ENCODE assay signal across 1 cellular context in the genomic region with DNA sequence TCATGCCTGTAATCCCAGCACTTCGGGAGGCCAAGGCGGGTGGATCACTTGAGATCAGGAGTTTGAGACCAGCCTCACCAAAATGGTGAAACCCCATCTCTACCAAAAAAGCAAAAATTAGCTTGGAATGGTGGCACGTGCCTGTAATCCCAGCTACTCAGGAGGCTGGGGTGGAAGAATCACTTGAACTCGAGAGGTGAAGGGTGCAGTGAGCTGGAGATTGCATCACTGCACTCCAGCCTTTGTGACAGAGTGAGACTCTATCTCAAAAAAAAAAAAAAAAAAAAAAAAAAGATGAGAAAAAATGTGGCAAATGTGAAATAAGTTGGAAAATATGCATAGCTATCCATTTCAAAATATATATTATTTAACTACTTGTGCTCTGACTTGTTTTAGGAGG.
TF ChIP-seq lines count a peak whose summit lies in the region.

No MANE protein-coding gene starts in this region.

TF ChIP-seq in HepG2, 621 proteins besides CTCF, POLR2A, EP300 and RAD21 (continued from another document):
- TF ChIP-seq, protein P1, sequence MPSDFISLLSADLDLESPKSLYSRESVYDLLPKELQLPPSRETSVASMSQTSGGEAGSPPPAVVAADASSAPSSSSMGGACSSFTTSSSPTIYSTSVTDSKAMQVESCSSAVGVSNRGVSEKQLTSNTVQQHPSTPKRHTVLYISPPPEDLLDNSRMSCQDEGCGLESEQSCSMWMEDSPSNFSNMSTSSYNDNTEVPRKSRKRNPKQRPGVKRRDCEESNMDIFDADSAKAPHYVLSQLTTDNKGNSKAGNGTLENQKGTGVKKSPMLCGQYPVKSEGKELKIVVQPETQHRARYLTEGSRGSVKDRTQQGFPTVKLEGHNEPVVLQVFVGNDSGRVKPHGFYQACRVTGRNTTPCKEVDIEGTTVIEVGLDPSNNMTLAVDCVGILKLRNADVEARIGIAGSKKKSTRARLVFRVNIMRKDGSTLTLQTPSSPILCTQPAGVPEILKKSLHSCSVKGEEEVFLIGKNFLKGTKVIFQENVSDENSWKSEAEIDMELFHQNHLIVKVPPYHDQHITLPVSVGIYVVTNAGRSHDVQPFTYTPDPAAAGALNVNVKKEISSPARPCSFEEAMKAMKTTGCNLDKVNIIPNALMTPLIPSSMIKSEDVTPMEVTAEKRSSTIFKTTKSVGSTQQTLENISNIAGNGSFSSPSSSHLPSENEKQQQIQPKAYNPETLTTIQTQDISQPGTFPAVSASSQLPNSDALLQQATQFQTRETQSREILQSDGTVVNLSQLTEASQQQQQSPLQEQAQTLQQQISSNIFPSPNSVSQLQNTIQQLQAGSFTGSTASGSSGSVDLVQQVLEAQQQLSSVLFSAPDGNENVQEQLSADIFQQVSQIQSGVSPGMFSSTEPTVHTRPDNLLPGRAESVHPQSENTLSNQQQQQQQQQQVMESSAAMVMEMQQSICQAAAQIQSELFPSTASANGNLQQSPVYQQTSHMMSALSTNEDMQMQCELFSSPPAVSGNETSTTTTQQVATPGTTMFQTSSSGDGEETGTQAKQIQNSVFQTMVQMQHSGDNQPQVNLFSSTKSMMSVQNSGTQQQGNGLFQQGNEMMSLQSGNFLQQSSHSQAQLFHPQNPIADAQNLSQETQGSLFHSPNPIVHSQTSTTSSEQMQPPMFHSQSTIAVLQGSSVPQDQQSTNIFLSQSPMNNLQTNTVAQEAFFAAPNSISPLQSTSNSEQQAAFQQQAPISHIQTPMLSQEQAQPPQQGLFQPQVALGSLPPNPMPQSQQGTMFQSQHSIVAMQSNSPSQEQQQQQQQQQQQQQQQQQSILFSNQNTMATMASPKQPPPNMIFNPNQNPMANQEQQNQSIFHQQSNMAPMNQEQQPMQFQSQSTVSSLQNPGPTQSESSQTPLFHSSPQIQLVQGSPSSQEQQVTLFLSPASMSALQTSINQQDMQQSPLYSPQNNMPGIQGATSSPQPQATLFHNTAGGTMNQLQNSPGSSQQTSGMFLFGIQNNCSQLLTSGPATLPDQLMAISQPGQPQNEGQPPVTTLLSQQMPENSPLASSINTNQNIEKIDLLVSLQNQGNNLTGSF (CRISPR knock-in tag; IDR thresholded peaks at IDR 0.05): no peak
- TF ChIP-seq HMG20B (CRISPR knock-in tag; conservative IDR thresholded peaks at IDR 0.05): no peak
- TF ChIP-seq ZNF768 (CRISPR knock-in tag; IDR thresholded peaks at IDR 0.05): no peak
- no peak for TF ChIP-seq ZNF432 (CRISPR knock-in tag; IDR thresholded peaks at IDR 0.05; ENCODE audit: borderline replicate concordance)
- 0 out of 2 replicates have a peak, but pooled peaks have one; percentile 6 for TF ChIP-seq ATF7 (IDR thresholded peaks at IDR 0.05)
- TF ChIP-seq ATF7 (CRISPR knock-in tag; IDR thresholded peaks at IDR 0.05): no peak
- TF ChIP-seq HOXA5 (CRISPR knock-in tag; IDR thresholded peaks at IDR 0.05): no peak
- TF ChIP-seq, protein P2, sequence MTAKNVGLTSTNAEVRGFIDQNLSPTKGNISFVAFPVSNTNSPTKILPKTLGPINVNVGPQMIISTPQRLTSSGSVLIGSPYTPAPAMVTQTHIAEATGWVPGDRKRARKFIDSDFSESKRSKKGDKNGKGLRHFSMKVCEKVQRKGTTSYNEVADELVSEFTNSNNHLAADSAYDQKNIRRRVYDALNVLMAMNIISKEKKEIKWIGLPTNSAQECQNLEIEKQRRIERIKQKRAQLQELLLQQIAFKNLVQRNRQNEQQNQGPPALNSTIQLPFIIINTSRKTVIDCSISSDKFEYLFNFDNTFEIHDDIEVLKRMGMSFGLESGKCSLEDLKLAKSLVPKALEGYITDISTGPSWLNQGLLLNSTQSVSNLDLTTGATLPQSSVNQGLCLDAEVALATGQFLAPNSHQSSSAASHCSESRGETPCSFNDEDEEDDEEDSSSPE (CRISPR knock-in tag; IDR thresholded peaks at IDR 0.05): no peak
- peak; percentile 19; the same call in 1 of the 2 replicates for TF ChIP-seq CEBPB (IDR thresholded peaks at IDR 0.05; ENCODE audit: borderline replicate concordance, low read depth, low read length)
